ENCODE assay signal across 9 cellular contexts in the genomic region with DNA sequence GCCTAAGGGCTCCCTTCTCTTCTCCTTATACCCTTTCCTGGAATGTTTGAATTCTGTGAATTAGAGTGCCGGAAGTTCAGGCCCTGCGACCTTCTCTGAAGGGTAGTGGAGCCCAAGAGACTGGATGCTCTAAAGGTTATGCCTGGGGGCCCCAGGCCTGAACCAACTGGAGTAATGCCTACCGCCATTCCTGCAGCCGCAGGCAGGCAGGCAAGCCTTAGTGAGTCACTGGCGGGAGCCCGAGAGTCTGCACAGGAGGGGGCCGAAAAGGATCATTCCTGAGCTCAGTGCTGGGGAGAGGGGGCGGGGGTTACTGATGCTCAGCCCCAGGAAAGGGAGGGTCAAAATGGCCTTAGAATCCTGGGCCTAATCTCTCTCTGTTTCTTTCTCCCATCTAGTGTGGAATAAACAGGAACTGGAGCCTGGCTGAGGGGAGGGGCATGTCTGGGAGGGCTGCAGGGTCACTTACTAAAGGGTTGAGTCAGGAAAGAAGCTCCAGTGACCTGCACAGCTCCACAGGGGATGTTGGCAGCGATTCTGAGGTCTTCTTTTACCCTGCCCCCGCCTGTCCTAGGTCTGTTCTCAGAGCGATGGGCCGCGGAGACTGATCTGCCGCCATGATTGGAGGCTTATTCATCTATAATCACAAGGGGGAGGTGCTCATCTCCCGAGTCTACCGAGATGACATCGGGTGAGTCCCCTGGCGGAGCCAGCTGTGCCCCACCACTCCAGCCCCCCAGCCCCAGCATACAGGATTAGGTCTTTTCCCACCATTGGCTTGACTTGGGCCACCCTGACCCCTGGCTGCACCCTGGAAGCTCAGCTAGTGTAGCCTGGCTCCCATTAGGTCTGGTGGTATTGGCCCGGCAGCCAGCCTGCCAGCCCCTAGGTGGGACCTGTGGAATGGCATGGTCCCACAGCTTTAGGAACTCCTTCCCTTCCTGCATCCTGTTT. TPM values are rescaled to one million over a fixed set of nuclear protein-coding genes. Genes with fewer than 3 reads are reported as not detected.
A peak's percentile ranks its signal among the peaks of the same experiment; 100 is the strongest.
DNase-seq lines count a peak whose midpoint lies in the region; ATAC-seq and TF ChIP-seq lines count a peak whose summit lies in the region.
"Had no signal": no experiment of that assay in that cellular context is flagged by ENCODE, and none has a peak within 500 bp of the region (broad histone marks: within the 10 kb centered on the region; RNA-seq: fewer than 3 reads in every experiment).

No MANE protein-coding gene starts in this region.

- TF ChIP-seq CTCF in Caco-2 (IDR thresholded peaks at IDR 0.05; ENCODE audit: insufficient read depth in 1 of 2, low read depth in 1 of 2, low read length in 1 of 2, severe bottlenecking in 1 of 2, unreplicated experiment in 1 of 2) (no peak), LNCaP clone FGC (IDR thresholded peaks at IDR 0.05; ENCODE audit: control insufficient read depth, extremely low read depth, insufficient read depth) (no peak)

- H3K36me3 Mint-ChIP-seq in Caco-2 (ENCODE audit: insufficient read depth, unreplicated experiment), result peaks cover 31% of the 10 kb centered on the region
- peaks cover 53% of the 10 kb centered on the region for H3K36me3 Mint-ChIP-seq in activated T-helper 2 cell treated with anti-CD3 and anti-CD28 coated beads, Interferon-gamma antibody, Interleukin-2, Interleukin-4, amounts not matched to agents 10 μg/mL and 5 μg/mL and 100 μg/mL, durations not matched to agents 14 hours and 24 hours and 36 hours (ENCODE audit: low read depth)

- no peak for DNase-seq in Caco-2
- no peak for DNase-seq in LNCaP clone FGC (ENCODE audit: low read depth)
- no peak for DNase-seq in activated T-helper 2 cell treated with anti-CD3 and anti-CD28 coated beads, Interferon-gamma antibody, Interleukin-2, Interleukin-4, amounts not matched to agents 10 μg/mL and 5 μg/mL and 100 μg/mL, durations not matched to agents 14 hours and 24 hours and 36 hours (ENCODE audit: low spot score)
- DNase-seq in head of caudate nucleus, result peak in 40 of 42 donors; percentile 30 to 86 (median 57)
- DNase-seq in occipital lobe (lab: John Stamatoyannopoulos, UW), result peak; percentile 28
- DNase-seq in NCI-H2196 (lab: John Stamatoyannopoulos, UW; ENCODE audit: unreplicated experiment), result no peak

- no peaks in the 10 kb centered on the region for H3K27me3 Mint-ChIP-seq in Caco-2 (ENCODE audit: insufficient read depth, unreplicated experiment)
- H3K27me3 Mint-ChIP-seq in activated T-helper 2 cell treated with anti-CD3 and anti-CD28 coated beads, Interferon-gamma antibody, Interleukin-2, Interleukin-4, amounts not matched to agents 10 μg/mL and 5 μg/mL and 100 μg/mL, durations not matched to agents 14 hours and 24 hours and 36 hours (ENCODE audit: low read depth), result no peaks in the 10 kb centered on the region

- peaks cover 19% of the 10 kb centered on the region for H3K4me1 ChIP-seq in Caco-2

- POLR2A ChIA-PET in Caco-2 (lab: Charles Lee), result interaction anchor here (0.6 kb wide), 1 partner anchor 42 kb away, joined by 3 read pairs; no protein-coding TSS in a partner anchor

- no peaks in the 10 kb centered on the region for H3K9me3 ChIP-seq in Caco-2

- H3K4me3 ChIP-seq in Caco-2 (ENCODE audit: low read depth, low read length) (no peak overlapping the region), LNCaP clone FGC (ENCODE audit: low read depth, low read length) (peak overlapping the region; percentile 86)

- H3K4me3 Mint-ChIP-seq in Caco-2 (ENCODE audit: unreplicated experiment), result peak overlapping the region; percentile 97
- peak overlapping the region; percentile 97 for H3K4me3 Mint-ChIP-seq in activated T-helper 2 cell treated with anti-CD3 and anti-CD28 coated beads, Interferon-gamma antibody, Interleukin-2, Interleukin-4, amounts not matched to agents 10 μg/mL and 5 μg/mL and 100 μg/mL, durations not matched to agents 14 hours and 24 hours and 36 hours (ENCODE audit: low read depth)

- H3K4me1 Mint-ChIP-seq in Caco-2 (ENCODE audit: low read depth, unreplicated experiment), result peaks cover 7% of the 10 kb centered on the region
- peaks cover 17% of the 10 kb centered on the region for H3K4me1 Mint-ChIP-seq in activated T-helper 2 cell treated with anti-CD3 and anti-CD28 coated beads, Interferon-gamma antibody, Interleukin-2, Interleukin-4, amounts not matched to agents 10 μg/mL and 5 μg/mL and 100 μg/mL, durations not matched to agents 14 hours and 24 hours and 36 hours (ENCODE audit: low read depth)

- H3K27ac Mint-ChIP-seq in Caco-2 (ENCODE audit: unreplicated experiment), result no peak overlapping the region
- H3K27ac Mint-ChIP-seq in activated T-helper 2 cell treated with anti-CD3 and anti-CD28 coated beads, Interferon-gamma antibody, Interleukin-2, Interleukin-4, amounts not matched to agents 10 μg/mL and 5 μg/mL and 100 μg/mL, durations not matched to agents 14 hours and 24 hours and 36 hours, result no peak overlapping the region

- CTCF ChIA-PET in Caco-2 (lab: Charles Lee), result interaction anchor here (0.6 to 1.2 kb wide), 3 partner anchors 9 to 1455 kb away, joined by 3 to 4 read pairs (median 3); a partner anchor contains a TSS

- intact Hi-C loops in Caco-2 (cut with micrococcal nuclease; ENCODE audit: unreplicated experiment) (no loop called here), head of caudate nucleus (cut with DNase I) (no loop called here)
- intact Hi-C loops in activated T-helper 2 cell treated with anti-CD3 and anti-CD28 coated beads, Interferon-gamma antibody, Interleukin-2, Interleukin-4, amounts not matched to agents 10 μg/mL and 5 μg/mL and 100 μg/mL, durations not matched to agents 14 hours and 24 hours and 36 hours (cut with micrococcal nuclease), result no loop called here

- H3K9me3 Mint-ChIP-seq in Caco-2 (ENCODE audit: unreplicated experiment), result no peaks in the 10 kb centered on the region
- no peaks in the 10 kb centered on the region for H3K9me3 Mint-ChIP-seq in activated T-helper 2 cell treated with anti-CD3 and anti-CD28 coated beads, Interferon-gamma antibody, Interleukin-2, Interleukin-4, amounts not matched to agents 10 μg/mL and 5 μg/mL and 100 μg/mL, durations not matched to agents 14 hours and 24 hours and 36 hours

- no peaks in the 10 kb centered on the region for H3K27me3 ChIP-seq in Caco-2 (replicated peaks; ENCODE audit: control insufficient read depth, insufficient read depth, low read length)

- ATAC-seq in GM21381 (IDR thresholded peaks at IDR 0.05; ENCODE audit: unreplicated experiment), result no peak
- no peak for ATAC-seq in GM18502 (IDR thresholded peaks at IDR 0.05; ENCODE audit: poor library complexity, unreplicated experiment)

- no TSS peak for BruUV-seq in Caco-2 (replicated peaks; lab: Mats Ljungman, UMichigan)

- H3K36me3 ChIP-seq in Caco-2 (ENCODE audit: control insufficient read depth, insufficient read depth, low read length), result peaks cover 7% of the 10 kb centered on the region

RNA-seq across cellular contexts. Expression of a gene that starts 2.0 kb away (rescaled TPM):
- 202 and 214 TPM in 2 replicates for total RNA-seq in Caco-2 (2022)
- total RNA-seq in activated T-helper 2 cell treated with anti-CD3 and anti-CD28 coated beads, Interferon-gamma antibody, Interleukin-2, Interleukin-4, amounts not matched to agents 10 μg/mL and 5 μg/mL and 100 μg/mL, durations not matched to agents 14 hours and 24 hours and 36 hours, result 234 and 240 TPM in 2 replicates
- 263 TPM for total RNA-seq in occipital lobe

RNA-seq across cellular contexts. Expression of a gene that starts 9.3 kb away (rescaled TPM):
- total RNA-seq in Caco-2 (2022) (68.8 and 69.8 TPM in 2 replicates), occipital lobe (41.2 TPM)
- 68.2 and 73.4 TPM in 2 replicates for total RNA-seq in activated T-helper 2 cell treated with anti-CD3 and anti-CD28 coated beads, Interferon-gamma antibody, Interleukin-2, Interleukin-4, amounts not matched to agents 10 μg/mL and 5 μg/mL and 100 μg/mL, durations not matched to agents 14 hours and 24 hours and 36 hours

RNA-seq across cellular contexts. Expression of a gene that starts 21.5 kb away (rescaled TPM):
- total RNA-seq in Caco-2 (2022) (83.9 and 86.7 TPM in 2 replicates), occipital lobe (30.9 TPM)
- 53.8 and 56.1 TPM in 2 replicates for total RNA-seq in activated T-helper 2 cell treated with anti-CD3 and anti-CD28 coated beads, Interferon-gamma antibody, Interleukin-2, Interleukin-4, amounts not matched to agents 10 μg/mL and 5 μg/mL and 100 μg/mL, durations not matched to agents 14 hours and 24 hours and 36 hours

RNA-seq across cellular contexts. Expression of a gene that starts 41.5 kb away (rescaled TPM):
- 43.8 and 52.9 TPM in 2 replicates for total RNA-seq in Caco-2 (2022)
- total RNA-seq in activated T-helper 2 cell treated with anti-CD3 and anti-CD28 coated beads, Interferon-gamma antibody, Interleukin-2, Interleukin-4, amounts not matched to agents 10 μg/mL and 5 μg/mL and 100 μg/mL, durations not matched to agents 14 hours and 24 hours and 36 hours, result 70.2 and 75.0 TPM in 2 replicates
- total RNA-seq in occipital lobe, result 45.5 TPM

RNA-seq across cellular contexts. Expression of a gene that starts 52.7 kb away (rescaled TPM):
- total RNA-seq in Caco-2 (2022) (0.79 and 1.6 TPM in 2 replicates), occipital lobe (0.31 TPM)
- total RNA-seq in activated T-helper 2 cell treated with anti-CD3 and anti-CD28 coated beads, Interferon-gamma antibody, Interleukin-2, Interleukin-4, amounts not matched to agents 10 μg/mL and 5 μg/mL and 100 μg/mL, durations not matched to agents 14 hours and 24 hours and 36 hours, result 0.11 TPM in 1 of 2 replicates, not detected in the other
- total RNA-seq: activated CD8-positive, alpha-beta memory T cell treated with anti-CD3 and anti-CD28 coated beads for 36 hours had no signal

Comparison
In these comparisons a context has a peak if more than half of its experiments do, and no peak if none do; other contexts are left out.
1. DNase-seq: peak in head of caudate nucleus (40 of 42) and occipital lobe (single experiment); none in Caco-2 (0 of 2), LNCaP clone FGC (single experiment), activated T-helper 2 cell treated with anti-CD3 and anti-CD28 coated beads, Interferon-gamma antibody, Interleukin-2, Interleukin-4, amounts not matched to agents 10 μg/mL and 5 μg/mL and 100 μg/mL, durations not matched to agents 14 hours and 24 hours and 36 hours (single experiment) and NCI-H2196 (single experiment).